1 cellular context compared by ENCODE assay signal in genomic region chr10:132591166-132591971, GRCh38.
A peak's percentile ranks its signal among the peaks of the same experiment; 100 is the strongest.
TF ChIP-seq lines count a peak whose summit lies in the region.

No MANE protein-coding gene starts in this region.

TF ChIP-seq in HepG2, 621 proteins besides CTCF, POLR2A, EP300 and RAD21 (continued from another document and continues in another):
- no peak for TF ChIP-seq REST (IDR thresholded peaks at IDR 0.05; ENCODE audit: borderline replicate concordance in 1 of 2, low read depth in 1 of 2, low read length in 2 of 2)
- no peak for TF ChIP-seq SIX1 (CRISPR knock-in tag; IDR thresholded peaks at IDR 0.05; ENCODE audit: borderline replicate concordance)
- TF ChIP-seq, protein P1, sequence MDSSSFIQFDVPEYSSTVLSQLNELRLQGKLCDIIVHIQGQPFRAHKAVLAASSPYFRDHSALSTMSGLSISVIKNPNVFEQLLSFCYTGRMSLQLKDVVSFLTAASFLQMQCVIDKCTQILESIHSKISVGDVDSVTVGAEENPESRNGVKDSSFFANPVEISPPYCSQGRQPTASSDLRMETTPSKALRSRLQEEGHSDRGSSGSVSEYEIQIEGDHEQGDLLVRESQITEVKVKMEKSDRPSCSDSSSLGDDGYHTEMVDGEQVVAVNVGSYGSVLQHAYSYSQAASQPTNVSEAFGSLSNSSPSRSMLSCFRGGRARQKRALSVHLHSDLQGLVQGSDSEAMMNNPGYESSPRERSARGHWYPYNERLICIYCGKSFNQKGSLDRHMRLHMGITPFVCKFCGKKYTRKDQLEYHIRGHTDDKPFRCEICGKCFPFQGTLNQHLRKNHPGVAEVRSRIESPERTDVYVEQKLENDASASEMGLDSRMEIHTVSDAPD (CRISPR knock-in tag; IDR thresholded peaks at IDR 0.05) = 0 out of 2 replicates have a peak, but pooled peaks have one; percentile 22
- TF ChIP-seq ZNF230 (CRISPR knock-in tag; IDR thresholded peaks at IDR 0.05) = 0 out of 2 replicates have a peak, but pooled peaks have one; percentile 30
- TF ChIP-seq MIER2 (CRISPR knock-in tag; IDR thresholded peaks at IDR 0.05) = no peak
- peak; percentile 72 for TF ChIP-seq POLR2G (IDR thresholded peaks at IDR 0.05; ENCODE audit: low read depth, low read length)
- TF ChIP-seq ZSCAN29 (CRISPR knock-in tag; conservative IDR thresholded peaks at IDR 0.05) = peak; percentile 50; the same call in 1 of the 2 replicates
- TF ChIP-seq ZNF772 (CRISPR knock-in tag; IDR thresholded peaks at IDR 0.05) = 0 out of 2 replicates have a peak, but pooled peaks have one; percentile 47
- TF ChIP-seq CREM (IDR thresholded peaks at IDR 0.05) = peak; percentile 62
- no peak for TF ChIP-seq CREM (CRISPR knock-in tag; IDR thresholded peaks at IDR 0.05)
- no peak for TF ChIP-seq ZNF430 (CRISPR knock-in tag; IDR thresholded peaks at IDR 0.05)
- TF ChIP-seq, protein P2, sequence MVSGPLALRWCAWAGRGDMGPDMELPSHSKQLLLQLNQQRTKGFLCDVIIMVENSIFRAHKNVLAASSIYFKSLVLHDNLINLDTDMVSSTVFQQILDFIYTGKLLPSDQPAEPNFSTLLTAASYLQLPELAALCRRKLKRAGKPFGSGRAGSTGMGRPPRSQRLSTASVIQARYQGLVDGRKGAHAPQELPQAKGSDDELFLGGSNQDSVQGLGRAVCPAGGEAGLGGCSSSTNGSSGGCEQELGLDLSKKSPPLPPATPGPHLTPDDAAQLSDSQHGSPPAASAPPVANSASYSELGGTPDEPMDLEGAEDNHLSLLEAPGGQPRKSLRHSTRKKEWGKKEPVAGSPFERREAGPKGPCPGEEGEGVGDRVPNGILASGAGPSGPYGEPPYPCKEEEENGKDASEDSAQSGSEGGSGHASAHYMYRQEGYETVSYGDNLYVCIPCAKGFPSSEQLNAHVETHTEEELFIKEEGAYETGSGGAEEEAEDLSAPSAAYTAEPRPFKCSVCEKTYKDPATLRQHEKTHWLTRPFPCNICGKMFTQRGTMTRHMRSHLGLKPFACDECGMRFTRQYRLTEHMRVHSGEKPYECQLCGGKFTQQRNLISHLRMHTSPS (CRISPR knock-in tag; IDR thresholded peaks at IDR 0.05; ENCODE audit: low read depth) = peak; percentile 12; the same call in 1 of the 2 replicates
- peak; percentile 48; the same call in 1 of the 2 replicates for TF ChIP-seq NFE2 (CRISPR knock-in tag; IDR thresholded peaks at IDR 0.05)
- no peak for TF ChIP-seq CBX2 (IDR thresholded peaks at IDR 0.05; ENCODE audit: low read depth, low read length)
- TF ChIP-seq CBX2 (CRISPR knock-in tag; IDR thresholded peaks at IDR 0.05; ENCODE audit: low read depth) = no peak
- TF ChIP-seq ZNF546 (CRISPR knock-in tag; conservative IDR thresholded peaks at IDR 0.05) = no peak
- TF ChIP-seq, protein P3, sequence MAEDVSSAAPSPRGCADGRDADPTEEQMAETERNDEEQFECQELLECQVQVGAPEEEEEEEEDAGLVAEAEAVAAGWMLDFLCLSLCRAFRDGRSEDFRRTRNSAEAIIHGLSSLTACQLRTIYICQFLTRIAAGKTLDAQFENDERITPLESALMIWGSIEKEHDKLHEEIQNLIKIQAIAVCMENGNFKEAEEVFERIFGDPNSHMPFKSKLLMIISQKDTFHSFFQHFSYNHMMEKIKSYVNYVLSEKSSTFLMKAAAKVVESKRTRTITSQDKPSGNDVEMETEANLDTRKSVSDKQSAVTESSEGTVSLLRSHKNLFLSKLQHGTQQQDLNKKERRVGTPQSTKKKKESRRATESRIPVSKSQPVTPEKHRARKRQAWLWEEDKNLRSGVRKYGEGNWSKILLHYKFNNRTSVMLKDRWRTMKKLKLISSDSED (CRISPR knock-in tag; IDR thresholded peaks at IDR 0.05) = no peak
- TF ChIP-seq, protein P4, sequence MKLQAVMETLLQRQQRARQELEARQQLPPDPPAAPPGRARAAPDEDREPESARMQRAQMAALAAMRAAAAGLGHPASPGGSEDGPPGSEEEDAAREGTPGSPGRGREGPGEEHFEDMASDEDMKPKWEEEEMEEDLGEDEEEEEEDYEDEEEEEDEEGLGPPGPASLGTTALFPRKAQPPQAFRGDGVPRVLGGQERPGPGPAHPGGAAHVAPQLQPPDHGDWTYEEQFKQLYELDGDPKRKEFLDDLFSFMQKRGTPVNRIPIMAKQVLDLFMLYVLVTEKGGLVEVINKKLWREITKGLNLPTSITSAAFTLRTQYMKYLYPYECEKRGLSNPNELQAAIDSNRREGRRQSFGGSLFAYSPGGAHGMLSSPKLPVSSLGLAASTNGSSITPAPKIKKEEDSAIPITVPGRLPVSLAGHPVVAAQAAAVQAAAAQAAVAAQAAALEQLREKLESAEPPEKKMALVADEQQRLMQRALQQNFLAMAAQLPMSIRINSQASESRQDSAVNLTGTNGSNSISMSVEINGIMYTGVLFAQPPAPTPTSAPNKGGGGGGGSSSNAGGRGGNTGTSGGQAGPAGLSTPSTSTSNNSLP (IDR thresholded peaks at IDR 0.05; ENCODE audit: low read depth, low read length) = peak; percentile 45; the same call in 1 of the 2 replicates
- TF ChIP-seq ZFP41 (CRISPR knock-in tag; IDR thresholded peaks at IDR 0.05; ENCODE audit: borderline replicate concordance) = no peak
- TF ChIP-seq ZBTB42 (CRISPR knock-in tag; IDR thresholded peaks at IDR 0.05) = no peak
- no peak for TF ChIP-seq ZNF382 (CRISPR knock-in tag; IDR thresholded peaks at IDR 0.05; ENCODE audit: borderline replicate concordance)
- TF ChIP-seq ZMYM2 (CRISPR knock-in tag; IDR thresholded peaks at IDR 0.05) = no peak
- 0 out of 2 replicates have a peak, but pooled peaks have one; percentile 38 for TF ChIP-seq ZNF441 (CRISPR knock-in tag; IDR thresholded peaks at IDR 0.05; ENCODE audit: borderline replicate concordance)
- TF ChIP-seq PAX8 (CRISPR knock-in tag; IDR thresholded peaks at IDR 0.05; ENCODE audit: borderline replicate concordance) = 0 out of 2 replicates have a peak, but pooled peaks have one; percentile 49
- 0 out of 2 replicates have a peak, but pooled peaks have one; percentile 71 for TF ChIP-seq KLF12 (CRISPR knock-in tag; IDR thresholded peaks at IDR 0.05; ENCODE audit: borderline replicate concordance)
- no peak for TF ChIP-seq ZNF792 (CRISPR knock-in tag; IDR thresholded peaks at IDR 0.05)
- TF ChIP-seq SRSF9 (IDR thresholded peaks at IDR 0.05; ENCODE audit: borderline replicate concordance, insufficient read depth, low read depth, low read length, poor library complexity, severe bottlenecking) = no peak
- peak; percentile 71; the same call in 1 of the 2 replicates for TF ChIP-seq AHDC1 (CRISPR knock-in tag; IDR thresholded peaks at IDR 0.05; ENCODE audit: borderline replicate concordance)
- TF ChIP-seq CBFB (CRISPR knock-in tag; IDR thresholded peaks at IDR 0.05) = no peak
- TF ChIP-seq ERF (CRISPR knock-in tag; IDR thresholded peaks at IDR 0.05) = 0 out of 2 replicates have a peak, but pooled peaks have one; percentile 50
- TF ChIP-seq ZMAT5 (CRISPR knock-in tag; IDR thresholded peaks at IDR 0.05; ENCODE audit: borderline replicate concordance, low read depth) = no peak
- no peak; the same call in 1 of the 2 replicates for TF ChIP-seq LCORL (IDR thresholded peaks at IDR 0.05)
- peak; percentile 93 for TF ChIP-seq LCORL (CRISPR knock-in tag; IDR thresholded peaks at IDR 0.05)
- TF ChIP-seq ZNF768 (CRISPR knock-in tag; IDR thresholded peaks at IDR 0.05) = no peak
- TF ChIP-seq, protein P5, sequence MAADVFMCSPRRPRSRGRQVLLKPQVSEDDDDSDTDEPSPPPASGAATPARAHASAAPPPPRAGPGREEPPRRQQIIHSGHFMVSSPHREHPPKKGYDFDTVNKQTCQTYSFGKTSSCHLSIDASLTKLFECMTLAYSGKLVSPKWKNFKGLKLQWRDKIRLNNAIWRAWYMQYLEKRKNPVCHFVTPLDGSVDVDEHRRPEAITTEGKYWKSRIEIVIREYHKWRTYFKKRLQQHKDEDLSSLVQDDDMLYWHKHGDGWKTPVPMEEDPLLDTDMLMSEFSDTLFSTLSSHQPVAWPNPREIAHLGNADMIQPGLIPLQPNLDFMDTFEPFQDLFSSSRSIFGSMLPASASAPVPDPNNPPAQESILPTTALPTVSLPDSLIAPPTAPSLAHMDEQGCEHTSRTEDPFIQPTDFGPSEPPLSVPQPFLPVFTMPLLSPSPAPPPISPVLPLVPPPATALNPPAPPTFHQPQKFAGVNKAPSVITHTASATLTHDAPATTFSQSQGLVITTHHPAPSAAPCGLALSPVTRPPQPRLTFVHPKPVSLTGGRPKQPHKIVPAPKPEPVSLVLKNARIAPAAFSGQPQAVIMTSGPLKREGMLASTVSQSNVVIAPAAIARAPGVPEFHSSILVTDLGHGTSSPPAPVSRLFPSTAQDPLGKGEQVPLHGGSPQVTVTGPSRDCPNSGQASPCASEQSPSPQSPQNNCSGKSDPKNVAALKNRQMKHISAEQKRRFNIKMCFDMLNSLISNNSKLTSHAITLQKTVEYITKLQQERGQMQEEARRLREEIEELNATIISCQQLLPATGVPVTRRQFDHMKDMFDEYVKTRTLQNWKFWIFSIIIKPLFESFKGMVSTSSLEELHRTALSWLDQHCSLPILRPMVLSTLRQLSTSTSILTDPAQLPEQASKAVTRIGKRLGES (CRISPR knock-in tag; IDR thresholded peaks at IDR 0.05; ENCODE audit: borderline replicate concordance) = no peak
- no peak for TF ChIP-seq CC2D1A (CRISPR knock-in tag; IDR thresholded peaks at IDR 0.05)
- no peak for TF ChIP-seq ZNF329 (CRISPR knock-in tag; IDR thresholded peaks at IDR 0.05; ENCODE audit: low read depth)
- TF ChIP-seq FOSL1 (CRISPR knock-in tag; IDR thresholded peaks at IDR 0.05; ENCODE audit: borderline replicate concordance) = peak; percentile 90
